16 cellular contexts compared by ENCODE assay signal in the genomic region with DNA sequence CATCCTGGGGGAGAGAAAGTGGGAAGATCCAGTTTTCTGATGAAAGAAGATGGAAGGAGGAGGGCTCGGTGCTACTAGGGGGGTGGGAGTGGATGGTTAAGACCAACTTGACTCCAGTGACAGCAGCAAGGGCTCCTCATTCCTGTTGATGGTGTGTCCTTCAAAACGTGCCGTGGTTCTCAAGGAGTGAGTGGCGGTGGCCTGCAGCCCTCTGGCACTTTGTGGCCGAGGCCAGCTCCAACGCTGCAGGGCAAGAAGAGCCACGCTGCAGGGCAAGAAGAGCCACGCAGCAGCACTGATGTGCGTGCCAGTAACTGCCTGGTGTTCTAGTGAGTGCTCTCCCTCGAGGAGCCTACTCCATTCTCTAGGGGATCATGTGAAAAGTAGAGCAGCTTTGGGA.
A peak's percentile ranks its signal among the peaks of the same experiment; 100 is the strongest.
DNase-seq lines count a peak whose midpoint lies in the region; ATAC-seq and TF ChIP-seq lines count a peak whose summit lies in the region.
"Had no signal": no experiment of that assay in that cellular context is flagged by ENCODE, and none has a peak within 500 bp of the region (broad histone marks: within the 10 kb centered on the region; RNA-seq: fewer than 3 reads in every experiment).

No MANE protein-coding gene starts in this region.

- H3K27ac Mint-ChIP-seq in chondrocyte (ENCODE audit: unreplicated experiment) = no peak overlapping the region
- peak overlapping the region; percentile 38 to 96 (median 82) for H3K27ac Mint-ChIP-seq in naive B cell

- WGBS in right cardiac atrium = 68% methylated on average over 10 of the region's 10 CpGs

- H3K4me1 Mint-ChIP-seq in chondrocyte (ENCODE audit: low read depth) = peaks cover 22% of the 10 kb centered on the region
- H3K4me1 Mint-ChIP-seq in naive B cell = peaks cover 57 to 80% (median 79%) of the 10 kb centered on the region in 3 donors

- no peaks in the 10 kb centered on the region for H3K9me3 Mint-ChIP-seq in chondrocyte (ENCODE audit: low read depth)
- no peaks in the 10 kb centered on the region for H3K9me3 Mint-ChIP-seq in naive B cell

- DNase-seq in right atrium auricular region (ENCODE audit: low spot score) (no peak), right cardiac atrium (no peak), chondrocyte (ENCODE audit: low spot score) (peak; percentile 60), naive B cell (no peak), NCI-H1092 treated with DMSO at 0.1 percent for 48 hours (lab: John Stamatoyannopoulos, UW) (no peak)
- no peak for DNase-seq in stimulated activated CD4-positive, alpha-beta T cell treated with anti-CD3 and anti-CD28 coated beads, Interleukin-1b, Interleukin-23, amount 100 ng/mL, for 48 hours
- DNase-seq: ACHN, DMS 273 treated with DMSO at 0.1 percent for 48 hours, DND-41, KBM-7, NCI-H1694 treated with DMSO at 0.1 percent for 48 hours, NCI-H2227 treated with DMSO at 0.1 percent for 48 hours, NCI-H510A treated with DMSO at 0.1 percent for 48 hours, NCI-H82 had no signal

- no peaks in the 10 kb centered on the region for H3K36me3 Mint-ChIP-seq in chondrocyte (ENCODE audit: low read depth)
- no peaks in the 10 kb centered on the region for H3K36me3 Mint-ChIP-seq in naive B cell

- no peak for TF ChIP-seq CTCF in right atrium auricular region (IDR thresholded peaks at IDR 0.05)
- TF ChIP-seq CTCF in chondrocyte (IDR thresholded peaks at IDR 0.05) = no peak

- intact Hi-C loops in right cardiac atrium (cut with DNase I) = no loop called here

- H3K9me3 ChIP-seq in right atrium auricular region (no peaks in the 10 kb centered on the region), right cardiac atrium (ENCODE audit: control insufficient read depth, low read length) (no peaks in the 10 kb centered on the region)

- no peaks in the 10 kb centered on the region for H3K36me3 ChIP-seq in right atrium auricular region

- ATAC-seq in right cardiac atrium (no peak), naive B cell (ENCODE audit: low read depth in 2 of 2) (no peak), HG03520 (IDR thresholded peaks at IDR 0.05; ENCODE audit: unreplicated experiment) (no peak)

- no peak overlapping the region for H3K4me3 ChIP-seq in right atrium auricular region
- no peak overlapping the region for H3K4me3 ChIP-seq in right cardiac atrium (ENCODE audit: low read length)

- H3K27ac ChIP-seq in right atrium auricular region = peak overlapping the region; percentile 20 to 34
- no peak overlapping the region for H3K27ac ChIP-seq in right cardiac atrium (ENCODE audit: low read length)
- H3K27ac ChIP-seq: RWPE1 had no signal

- H3K27me3 Mint-ChIP-seq in chondrocyte (ENCODE audit: low read depth) (no peaks in the 10 kb centered on the region), naive B cell (no peaks in the 10 kb centered on the region)

- H3K4me3 Mint-ChIP-seq in chondrocyte (ENCODE audit: unreplicated experiment) = no peak overlapping the region
- no peak overlapping the region for H3K4me3 Mint-ChIP-seq in naive B cell

- H3K4me1 ChIP-seq in right atrium auricular region (peaks cover 0 to 76% of the 10 kb centered on the region in 2 donors), right cardiac atrium (ENCODE audit: control insufficient read depth, insufficient read depth, low read length) (peaks cover 49% of the 10 kb centered on the region)

- H3K27me3 ChIP-seq in right atrium auricular region (no peaks in the 10 kb centered on the region), right cardiac atrium (ENCODE audit: control insufficient read depth, insufficient read depth) (no peaks in the 10 kb centered on the region)
